In genomic region chr4:102589743-102590142, GRCh38 we compare ENCODE assay signal across 25 cellular contexts.
DNase-seq lines count a peak whose midpoint lies in the region; ATAC-seq and TF ChIP-seq lines count a peak whose summit lies in the region.
"Had no signal": no experiment of that assay in that cellular context is flagged by ENCODE, and none has a peak within 500 bp of the region (broad histone marks: within the 10 kb centered on the region; RNA-seq: fewer than 3 reads in every experiment).

No MANE protein-coding gene starts in this region.

- no peaks in the 10 kb centered on the region for H3K9me3 ChIP-seq in T-helper 17 cell (ENCODE audit: control insufficient read depth, low read length, poor library complexity, severe bottlenecking)
- H3K9me3 ChIP-seq in left lung: no peaks in the 10 kb centered on the region
- H3K9me3 ChIP-seq: upper lobe of right lung had no signal

- no peak overlapping the region for H3K4me3 Mint-ChIP-seq in activated CD4-positive, alpha-beta T cell treated with anti-CD3 and anti-CD28 coated beads for 36 hours
- H3K4me3 Mint-ChIP-seq in T-helper 17 cell (peak overlapping the region; percentile 84), naive B cell (no peak overlapping the region)

- peaks cover 91% of the 10 kb centered on the region for H3K36me3 Mint-ChIP-seq in activated CD4-positive, alpha-beta T cell treated with anti-CD3 and anti-CD28 coated beads for 36 hours (ENCODE audit: low read depth)
- H3K36me3 Mint-ChIP-seq in T-helper 17 cell (ENCODE audit: low read depth) (peaks cover 15% of the 10 kb centered on the region), naive B cell (peaks cover 49 to 50% of the 10 kb centered on the region in 2 donors)

- POLR2A ChIA-PET in activated CD4-positive, alpha-beta T cell treated with anti-CD3 and anti-CD28 coated beads for 36 hours (lab: Charles Lee): no interaction called here

- no peak for DNase-seq in activated CD4-positive, alpha-beta T cell treated with anti-CD3 and anti-CD28 coated beads for 36 hours
- DNase-seq in activated CD4-positive, alpha-beta T cell treated with anti-CD3 and anti-CD28 coated beads, Interleukin-2, amount 50 U/mL, for 48 hours: no peak
- DNase-seq in T-helper 17 cell (no peak), naive B cell (no peak), left lung (no peak), NCI-H1105 treated with DMSO at 0.1 percent for 48 hours (lab: John Stamatoyannopoulos, UW) (no peak), SW 1271 (lab: John Stamatoyannopoulos, UW) (no peak)
- DNase-seq: activated effector memory CD4-positive, alpha-beta T cell treated with anti-CD3 and anti-CD28 coated beads, Interleukin-2, amount 50 U/mL, for 16 hours; Calu3; foreskin melanocyte; hypothalamus; islet precursor cell; lower lobe of right lung; MM.1S; NCI-H1694; NCI-H2227 treated with DMSO at 0.1 percent for 48 hours; NCI-H774; occipital lobe; SHP77; stimulated activated CD4-positive, alpha-beta T cell treated with anti-CD3 and anti-CD28 coated beads, Interleukin-4, amount 100 ng/mL, for 1 hour; upper lobe of right lung had no signal

- H3K27ac Mint-ChIP-seq in activated CD4-positive, alpha-beta T cell treated with anti-CD3 and anti-CD28 coated beads for 36 hours: peak overlapping the region; percentile 40
- peak overlapping the region; percentile 90 for H3K27ac Mint-ChIP-seq in T-helper 17 cell
- H3K27ac Mint-ChIP-seq in naive B cell: peak overlapping the region in 4 of 6 donors; percentile 11 to 85 (median 50)

- H3K4me1 ChIP-seq in left lung: no peaks in the 10 kb centered on the region
- H3K4me1 ChIP-seq: lower lobe of right lung, upper lobe of right lung had no signal

- no peak for TF ChIP-seq CTCF in left lung (IDR thresholded peaks at IDR 0.05)

- H3K4me1 Mint-ChIP-seq in activated CD4-positive, alpha-beta T cell treated with anti-CD3 and anti-CD28 coated beads for 36 hours: peaks cover 96% of the 10 kb centered on the region
- H3K4me1 Mint-ChIP-seq in T-helper 17 cell (peaks cover 80% of the 10 kb centered on the region), naive B cell (peaks cover 9 to 31% (median 11%) of the 10 kb centered on the region in 3 donors)

- no peak overlapping the region for H3K4me3 ChIP-seq in left lung
- H3K4me3 ChIP-seq: lower lobe of right lung, smooth muscle cell, upper lobe of right lung had no signal

- no peak overlapping the region for H3K27ac ChIP-seq in left lung
- H3K27ac ChIP-seq: 22Rv1, lower lobe of right lung, upper lobe of right lung had no signal

- intact Hi-C loops in activated CD4-positive, alpha-beta T cell treated with anti-CD3 and anti-CD28 coated beads for 36 hours (cut with DNase I, micrococcal nuclease): loop anchor here in 1 of 2 experiments (5.0 kb wide), 2 partner anchors 37 to 38 kb away; no protein-coding TSS in a partner anchor
- intact Hi-C loops in left lung (cut with DNase I): no loop called here

- peaks cover 2% of the 10 kb centered on the region for H3K9me3 Mint-ChIP-seq in activated CD4-positive, alpha-beta T cell treated with anti-CD3 and anti-CD28 coated beads for 36 hours (ENCODE audit: low read depth)
- peaks cover 0 to 3% (median 0%) of the 10 kb centered on the region in 7 donors for H3K9me3 Mint-ChIP-seq in naive B cell

- CTCF ChIA-PET in activated CD4-positive, alpha-beta T cell treated with anti-CD3 and anti-CD28 coated beads for 36 hours (lab: Charles Lee): interaction anchor here (0.7 kb wide), 1 partner anchor 10 kb away, joined by 4 read pairs; no protein-coding TSS in a partner anchor

- no peaks in the 10 kb centered on the region for H3K27me3 Mint-ChIP-seq in activated CD4-positive, alpha-beta T cell treated with anti-CD3 and anti-CD28 coated beads for 36 hours
- H3K27me3 Mint-ChIP-seq in T-helper 17 cell: no peaks in the 10 kb centered on the region
- H3K27me3 Mint-ChIP-seq in naive B cell: no peaks in the 10 kb centered on the region
- H3K27me3 Mint-ChIP-seq: IgD-negative memory B cell had no signal

- H3K36me3 ChIP-seq in left lung: peaks cover 0 to 96% of the 10 kb centered on the region in 2 donors

- H3K27me3 ChIP-seq in left lung: no peaks in the 10 kb centered on the region
- H3K27me3 ChIP-seq: upper lobe of right lung had no signal

- no peak for ATAC-seq in activated CD4-positive, alpha-beta T cell treated with anti-CD3 and anti-CD28 coated beads for 36 hours
- ATAC-seq in GM18498 (IDR thresholded peaks at IDR 0.05; ENCODE audit: unreplicated experiment) (peak; percentile 62), T-helper 17 cell (no peak), naive B cell (ENCODE audit: low read depth in 2 of 2) (no peak), left lung (no peak)
- ATAC-seq: lower lobe of right lung, upper lobe of right lung had no signal

Comparison
In these comparisons a context has a peak if more than half of its experiments do, and no peak if none do; other contexts are left out.
1. H3K27ac Mint-ChIP-seq: peak in every context shown above with its lines; median percentile 90 in T-helper 17 cell; 50 in naive B cell; 40 in activated CD4-positive, alpha-beta T cell treated with anti-CD3 and anti-CD28 coated beads for 36 hours.